ENCODE assay signal across 12 cellular contexts in genomic region chr12:58067610-58068387, GRCh38.
A peak's percentile ranks its signal among the peaks of the same experiment; 100 is the strongest.
DNase-seq lines count a peak whose midpoint lies in the region; ATAC-seq and TF ChIP-seq lines count a peak whose summit lies in the region.
"Had no signal": no experiment of that assay in that cellular context is flagged by ENCODE, and none has a peak within 500 bp of the region (broad histone marks: within the 10 kb centered on the region; RNA-seq: fewer than 3 reads in every experiment).

No MANE protein-coding gene starts in this region.

- no peaks in the 10 kb centered on the region for H3K4me1 ChIP-seq in thymus (ENCODE audit: control insufficient read depth, insufficient read depth, low read length)

- H3K4me3 ChIP-seq in HFF-Myc (replicated peaks; ENCODE audit: low read depth, low read length): no peak overlapping the region
- no peak overlapping the region for H3K4me3 ChIP-seq in fibroblast of pulmonary artery (replicated peaks; ENCODE audit: low read depth, low read length)
- H3K4me3 ChIP-seq in thymus (ENCODE audit: low read length): no peak overlapping the region
- H3K4me3 ChIP-seq: left ventricle myocardium inferior had no signal

- no peaks in the 10 kb centered on the region for H3K9me3 ChIP-seq in thymus (ENCODE audit: control insufficient read depth)
- H3K9me3 ChIP-seq: left ventricle myocardium inferior had no signal

- peak overlapping the region; percentile 0 for H3K27ac ChIP-seq in thymus (ENCODE audit: low read depth)
- H3K27ac ChIP-seq: left ventricle myocardium inferior had no signal

- WGBS in thymus: 0% methylated on average over 1 of the region's 1 CpG

- DNase-seq in HFF-Myc (ENCODE audit: extremely low read depth, low read depth) (peak; percentile 70), T1000 (lab: John Stamatoyannopoulos, UW) (peak; percentile 41), fibroblast of pulmonary artery (ENCODE audit: low read depth) (peak; percentile 18)
- DNase-seq in activated effector memory CD4-positive, alpha-beta T cell treated with anti-CD3 and anti-CD28 coated beads, Interleukin-2, amount 50 U/mL, for 16 hours: no peak
- DNase-seq: activated CD8-positive, alpha-beta T cell treated with anti-CD3 and anti-CD28 coated beads, Interleukin-2, amount 10 ng/mL, durations not matched to agents 7 days and 5 days; GOT3; left ventricle myocardium inferior; NCI-H446 had no signal

- H3K27me3 ChIP-seq in thymus (ENCODE audit: control insufficient read depth, insufficient read depth): no peaks in the 10 kb centered on the region

- TF ChIP-seq CTCF in HFF-Myc (IDR thresholded peaks at IDR 0.05; ENCODE audit: low read depth, low read length, missing control alignments): no peak
- TF ChIP-seq CTCF in fibroblast of pulmonary artery (IDR thresholded peaks at IDR 0.05; ENCODE audit: low read length, missing control alignments): no peak

- ATAC-seq in HG03439 (IDR thresholded peaks at IDR 0.05; ENCODE audit: unreplicated experiment) (no peak), GM18868 (IDR thresholded peaks at IDR 0.05; ENCODE audit: unreplicated experiment) (no peak)
- ATAC-seq: activated CD8-positive, alpha-beta T cell treated with anti-CD3 and anti-CD28 coated beads, Interleukin-2, amount 10 ng/mL, durations not matched to agents 7 days and 5 days; natural killer cell treated with Interleukin-12 subunit alpha and Interleukin-12 subunit beta and Interleukin-15 and Interleukin-18, amount 100 ng/mL, for 72 hours had no signal

- H3K36me3 ChIP-seq in thymus (ENCODE audit: control insufficient read depth, insufficient read depth): no peaks in the 10 kb centered on the region
- H3K36me3 ChIP-seq: left ventricle myocardium inferior had no signal
